ENCODE assay signal across 16 cellular contexts in the genomic region with DNA sequence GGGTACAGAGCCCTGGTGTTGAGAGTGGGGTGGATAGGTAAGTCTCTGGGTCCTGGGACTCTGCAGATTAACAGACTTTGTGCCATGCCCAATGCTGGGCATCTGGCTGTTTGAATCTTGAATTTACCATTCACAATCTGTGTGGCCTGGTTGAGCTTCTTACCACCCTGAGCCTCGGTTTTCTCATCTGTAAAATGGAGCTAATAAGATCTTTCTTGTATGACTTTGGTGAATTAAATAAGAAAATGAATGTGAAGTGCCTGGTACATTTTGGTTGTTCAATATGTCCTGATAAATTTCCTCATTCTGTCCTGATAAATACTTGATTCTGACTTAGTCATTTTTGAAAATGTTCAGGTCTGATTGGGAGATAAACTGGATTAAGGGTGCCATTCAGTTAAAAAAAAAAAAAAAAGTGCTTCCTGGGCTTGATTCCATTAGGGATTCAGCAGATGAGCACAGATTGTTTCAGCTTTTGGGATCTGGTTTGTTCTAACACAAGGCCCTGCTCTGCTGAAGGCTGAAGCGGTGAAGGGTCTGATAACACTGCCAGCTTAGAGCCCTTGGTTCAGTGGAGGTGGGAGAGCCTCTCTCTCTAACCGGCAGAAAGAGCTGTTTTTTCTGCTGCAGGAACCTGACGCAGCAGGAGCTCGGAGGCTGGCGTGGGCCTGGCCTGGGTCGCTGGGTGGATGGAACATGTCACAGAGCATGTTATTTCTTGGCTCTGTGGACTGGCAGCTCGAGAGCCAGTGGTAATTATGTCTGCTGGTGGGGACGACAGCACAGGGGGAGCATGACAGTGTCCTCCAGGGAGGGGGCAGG. TPM values are rescaled to one million over a fixed set of nuclear protein-coding genes. Genes with fewer than 3 reads are reported as not detected.
DNase-seq lines count a peak whose midpoint lies in the region; ATAC-seq and TF ChIP-seq lines count a peak whose summit lies in the region.
"Had no signal": no experiment of that assay in that cellular context is flagged by ENCODE, and none has a peak within 500 bp of the region (broad histone marks: within the 10 kb centered on the region; RNA-seq: fewer than 3 reads in every experiment).

No MANE protein-coding gene starts in this region.

- H4K20me1 ChIP-seq in GM23338 (replicated peaks; ENCODE audit: insufficient read depth): no peaks in the 10 kb centered on the region

- H3K9me2 ChIP-seq in GM23338 (ENCODE audit: insufficient read depth): no peaks in the 10 kb centered on the region

- H3K4me3 ChIP-seq in GM23338: no peak overlapping the region
- H3K4me3 ChIP-seq: ovary, SK-N-MC had no signal

- no peaks in the 10 kb centered on the region for H3F3A ChIP-seq in GM23338 (replicated peaks; ENCODE audit: low read depth)

- no peak for ATAC-seq in GM23338
- no peak for ATAC-seq in left lobe of liver
- ATAC-seq in GM19023 (IDR thresholded peaks at IDR 0.05; ENCODE audit: unreplicated experiment): no peak
- ATAC-seq: esophagus mucosa had no signal

- peak overlapping the region; percentile 93 for H3K27ac ChIP-seq in caudate nucleus (ENCODE audit: low read depth, low read length)
- H3K27ac ChIP-seq in layer of hippocampus (ENCODE audit: low read depth, low read length): peak overlapping the region; percentile 75
- peak overlapping the region; percentile 84 for H3K27ac ChIP-seq in substantia nigra (ENCODE audit: low read depth, low read length, poor library complexity, severe bottlenecking)
- no peak overlapping the region for H3K27ac ChIP-seq in GM23338 (ENCODE audit: low read depth)
- H3K27ac ChIP-seq: ovary, SK-N-MC had no signal

- no peaks in the 10 kb centered on the region for H3K27me3 ChIP-seq in layer of hippocampus (ENCODE audit: control insufficient read depth, insufficient read depth, low read length)
- no peaks in the 10 kb centered on the region for H3K27me3 ChIP-seq in GM23338 (ENCODE audit: insufficient read depth)
- H3K27me3 ChIP-seq: ovary had no signal

- no peaks in the 10 kb centered on the region for H3K79me2 ChIP-seq in GM23338 (replicated peaks; ENCODE audit: insufficient read depth)

- peaks cover 17% of the 10 kb centered on the region for H3K36me3 Mint-ChIP-seq in GM23338 (ENCODE audit: low read depth)

- H3K36me3 ChIP-seq in GM23338 (ENCODE audit: insufficient read depth): no peaks in the 10 kb centered on the region
- H3K36me3 ChIP-seq: ovary had no signal

- peak; percentile 26 for DNase-seq in SK-N-DZ (ENCODE audit: low spot score)
- peak in 27 of 61 donors; percentile 16 to 62 (median 40) for DNase-seq in caudate nucleus (lab: John Stamatoyannopoulos, UW)
- DNase-seq in substantia nigra (lab: John Stamatoyannopoulos, UW): peak in 22 of 49 donors; percentile 23 to 75 (median 44)
- no peak for DNase-seq in GM23338 (ENCODE audit: low spot score)
- no peak for DNase-seq in left lobe of liver (ENCODE audit: low spot score)
- DNase-seq: activated CD4-positive, alpha-beta memory T cell treated with anti-CD3 and anti-CD28 coated beads, Interleukin-2, amount 10 ng/mL, durations not matched to agents 7 days and 5 days; aorta; dermis blood vessel endothelial cell; NCI-H1436; ovary had no signal

- H2AFZ ChIP-seq in GM23338: no peak overlapping the region

- no peak overlapping the region for H3K27ac Mint-ChIP-seq in GM23338
- H3K27ac Mint-ChIP-seq: activated CD4-positive, alpha-beta memory T cell treated with anti-CD3 and anti-CD28 coated beads, Interleukin-2, amount 10 ng/mL, durations not matched to agents 7 days and 5 days; B cell; stimulated activated naive CD8-positive, alpha-beta T cell treated with anti-CD3 and anti-CD28 coated beads, Interleukin-15, Interleukin-2, amounts not matched to agents 100 ng/mL and 50 ng/mL, for 24 hours had no signal

- H3K4me3 Mint-ChIP-seq in GM23338: no peak overlapping the region
- H3K4me3 Mint-ChIP-seq: activated CD4-positive, alpha-beta memory T cell treated with anti-CD3 and anti-CD28 coated beads, Interleukin-2, amount 10 ng/mL, durations not matched to agents 7 days and 5 days; B cell; stimulated activated naive CD8-positive, alpha-beta T cell treated with anti-CD3 and anti-CD28 coated beads, Interleukin-15, Interleukin-2, amounts not matched to agents 100 ng/mL and 50 ng/mL, for 24 hours had no signal

- TF ChIP-seq CTCF in GM23338 (conservative IDR thresholded peaks at IDR 0.05; ENCODE audit: low read depth in 2 of 2): no peak

- peaks cover 20% of the 10 kb centered on the region for H3K4me1 Mint-ChIP-seq in GM23338

- H3K9me3 Mint-ChIP-seq in GM23338: no peaks in the 10 kb centered on the region
- H3K9me3 Mint-ChIP-seq: activated CD4-positive, alpha-beta memory T cell treated with anti-CD3 and anti-CD28 coated beads, Interleukin-2, amount 10 ng/mL, durations not matched to agents 7 days and 5 days; stimulated activated naive CD8-positive, alpha-beta T cell treated with anti-CD3 and anti-CD28 coated beads, Interleukin-15, Interleukin-2, amounts not matched to agents 100 ng/mL and 50 ng/mL, for 24 hours had no signal

- H3K4me1 ChIP-seq in GM23338 (ENCODE audit: insufficient read depth): no peaks in the 10 kb centered on the region

- peaks cover 14% of the 10 kb centered on the region for H3K27me3 Mint-ChIP-seq in GM23338 (ENCODE audit: insufficient read depth, low read depth, poor library complexity)
- H3K27me3 Mint-ChIP-seq: activated CD4-positive, alpha-beta memory T cell treated with anti-CD3 and anti-CD28 coated beads, Interleukin-2, amount 10 ng/mL, durations not matched to agents 7 days and 5 days; B cell; stimulated activated naive CD8-positive, alpha-beta T cell treated with anti-CD3 and anti-CD28 coated beads, Interleukin-15, Interleukin-2, amounts not matched to agents 100 ng/mL and 50 ng/mL, for 24 hours had no signal

- no peak overlapping the region for H3K4me2 ChIP-seq in GM23338

TF ChIP-seq in GM23338, 12 proteins besides CTCF, POLR2A, EP300 and RAD21 (continues in another document):
- TF ChIP-seq, protein P1, sequence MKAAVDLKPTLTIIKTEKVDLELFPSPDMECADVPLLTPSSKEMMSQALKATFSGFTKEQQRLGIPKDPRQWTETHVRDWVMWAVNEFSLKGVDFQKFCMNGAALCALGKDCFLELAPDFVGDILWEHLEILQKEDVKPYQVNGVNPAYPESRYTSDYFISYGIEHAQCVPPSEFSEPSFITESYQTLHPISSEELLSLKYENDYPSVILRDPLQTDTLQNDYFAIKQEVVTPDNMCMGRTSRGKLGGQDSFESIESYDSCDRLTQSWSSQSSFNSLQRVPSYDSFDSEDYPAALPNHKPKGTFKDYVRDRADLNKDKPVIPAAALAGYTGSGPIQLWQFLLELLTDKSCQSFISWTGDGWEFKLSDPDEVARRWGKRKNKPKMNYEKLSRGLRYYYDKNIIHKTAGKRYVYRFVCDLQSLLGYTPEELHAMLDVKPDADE (IDR thresholded peaks at IDR 0.05): no peak
- no peak for TF ChIP-seq EZH2 (IDR thresholded peaks at IDR 0.05; ENCODE audit: low read depth, unreplicated experiment)
- no peak for TF ChIP-seq REST (IDR thresholded peaks at IDR 0.05; ENCODE audit: unreplicated experiment)
- no peak for TF ChIP-seq ZNF114 (CRISPR knock-in tag; IDR thresholded peaks at IDR 0.05)
- TF ChIP-seq EZH2phosphoT487 (IDR thresholded peaks at IDR 0.05; ENCODE audit: unreplicated experiment): no peak
- TF ChIP-seq NANOG (IDR thresholded peaks at IDR 0.05; ENCODE audit: borderline replicate concordance): no peak
- TF ChIP-seq POLR2AphosphoS5 (IDR thresholded peaks at IDR 0.05; ENCODE audit: low read depth): no peak
- TF ChIP-seq STAT1 (IDR thresholded peaks at IDR 0.05; ENCODE audit: unreplicated experiment): no peak
- no peak for TF ChIP-seq CREB1 (CRISPR knock-in tag; IDR thresholded peaks at IDR 0.05; ENCODE audit: low read depth)
- no peak for TF ChIP-seq ZNF331 (CRISPR knock-in tag; IDR thresholded peaks at IDR 0.05; ENCODE audit: low read depth)

RNA-seq across cellular contexts. Expression of gene TTC7A, which starts 59.0 kb away (rescaled TPM):
- 4.3 and 4.4 TPM in 2 replicates for polyA plus RNA-seq in SK-N-DZ (2014; cell fraction: cytosol; rRNA removed)
- 6.6 and 9.6 TPM in 2 replicates for polyA plus RNA-seq in SK-N-DZ (2014; cell fraction: nucleus; rRNA removed)
- total RNA-seq in GM23338 (2014; rRNA removed; shearing (Covaris generic)): 10.5 and 16.9 TPM in 2 replicates
- 3.2 and 3.8 TPM in 2 replicates for polyA plus RNA-seq in GM23338 (2016; fragmentation: Nextera tagmentation; extraction: Ambion mirVana)
- total RNA-seq in left lobe of liver: 15.7 TPM
